In the genomic region with DNA sequence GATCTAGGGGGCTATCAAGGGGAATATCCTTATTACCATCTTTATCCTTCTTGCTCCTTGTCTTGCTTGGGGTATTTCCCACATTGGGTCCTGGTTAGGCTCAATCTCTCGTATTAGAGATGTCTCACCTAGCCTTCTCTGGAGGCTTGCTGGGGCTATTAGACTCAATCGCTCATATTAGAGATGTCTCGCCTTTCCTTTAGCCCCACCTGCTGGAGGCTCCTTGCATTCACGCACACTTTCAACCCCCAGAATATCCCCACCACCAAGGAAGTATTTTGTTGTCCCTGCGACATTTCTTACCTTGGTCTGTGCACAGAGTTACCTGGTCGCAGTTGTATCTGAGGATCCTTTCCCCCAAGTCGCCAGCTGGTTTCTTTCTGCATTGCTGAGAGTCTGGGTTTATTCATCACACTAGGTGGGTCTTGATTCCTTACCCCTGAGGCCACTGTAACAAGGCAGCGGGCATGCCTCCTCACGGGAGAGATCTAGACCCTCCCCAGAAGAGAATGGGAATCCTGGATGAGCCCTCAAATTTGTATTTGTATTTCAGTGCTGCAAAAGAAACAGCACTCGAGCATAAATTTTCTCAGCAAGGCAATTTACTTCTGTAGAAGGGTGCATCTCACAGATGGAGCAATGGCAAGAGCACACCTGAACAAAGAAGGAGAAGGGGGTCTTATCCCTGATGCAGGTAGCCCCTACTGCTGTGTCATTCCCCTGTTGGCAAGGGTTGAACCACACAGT, we compare ENCODE assay signal across 10 cellular contexts. TPM values are rescaled to one million over a fixed set of nuclear protein-coding genes. Genes with fewer than 3 reads are reported as not detected.
DNase-seq lines count a peak whose midpoint lies in the region; ATAC-seq and TF ChIP-seq lines count a peak whose summit lies in the region.
"Had no signal": no experiment of that assay in that cellular context is flagged by ENCODE, and none has a peak within 500 bp of the region (broad histone marks: within the 10 kb centered on the region; RNA-seq: fewer than 3 reads in every experiment).

No MANE protein-coding gene starts in this region.

- H3K9me3 ChIP-seq in MG63 (no peaks in the 10 kb centered on the region; the same call in none of the 2 replicates), adipocyte (ENCODE audit: control insufficient read depth, low read length) (no peaks in the 10 kb centered on the region), left lung (no peaks in the 10 kb centered on the region)

- peak; percentile 29 to 43 for TF ChIP-seq CTCF in left lung (IDR thresholded peaks at IDR 0.05)

- DNase-seq in DMS 273 (lab: John Stamatoyannopoulos, UW; ENCODE audit: unreplicated experiment) = peak; percentile 68
- DNase-seq in DMS 273 treated with DMSO at 0.1 percent for 48 hours (lab: John Stamatoyannopoulos, UW) = no peak
- DNase-seq in MG63 = peak; percentile 23
- peak; percentile 48 for DNase-seq in adipocyte (ENCODE audit: low read depth)
- no peak for DNase-seq in left lung
- no peak for DNase-seq in posterior vena cava (ENCODE audit: low spot score)
- DNase-seq in DMS153 (lab: John Stamatoyannopoulos, UW) = no peak
- no peak for DNase-seq in NCI-H1694 (lab: John Stamatoyannopoulos, UW)
- DNase-seq: naive B cell had no signal

- intact Hi-C loops in left lung (cut with DNase I) = no loop called here
- intact Hi-C loops in posterior vena cava (cut with DNase I) = loop anchor here in 1 of 2 donors (10.0 kb wide), 1 partner anchor 247 kb away; the partner anchor contains the start of gene CHEK1

- no peak overlapping the region for H3K4me3 ChIP-seq in MG63
- no peak overlapping the region for H3K4me3 ChIP-seq in adipocyte (ENCODE audit: low read length)
- H3K4me3 ChIP-seq in left lung = no peak overlapping the region

- H3K27me3 ChIP-seq in MG63 (no peaks in the 10 kb centered on the region), adipocyte (replicated peaks; ENCODE audit: control insufficient read depth, insufficient read depth, low read length) (no peaks in the 10 kb centered on the region), left lung (no peaks in the 10 kb centered on the region)

- no peaks in the 10 kb centered on the region for H3K4me1 ChIP-seq in adipocyte (ENCODE audit: control insufficient read depth, insufficient read depth, low read length)
- no peaks in the 10 kb centered on the region for H3K4me1 ChIP-seq in left lung

- H3K27ac ChIP-seq in left lung = no peak overlapping the region

- H3K9ac ChIP-seq in adipocyte (ENCODE audit: low read length) = no peak overlapping the region

- H3K36me3 ChIP-seq in MG63 (no peaks in the 10 kb centered on the region), adipocyte (ENCODE audit: control insufficient read depth, insufficient read depth, low read length, severe bottlenecking) (no peaks in the 10 kb centered on the region), left lung (no peaks in the 10 kb centered on the region)

- ATAC-seq in left lung = peak; percentile 62

RNA-seq across cellular contexts. Expression of gene HYLS1, which starts 15.9 kb away (rescaled TPM):
- 10.9 and 15.1 TPM in 2 replicates for total RNA-seq in MG63 (2014; rRNA removed; shearing (Covaris generic); ENCODE audit: low replicate concordance)
- total RNA-seq in left lung (1 to 10 TPM; 3.4 to 4.9 TPM), posterior vena cava (1 to 10 TPM; 3.7 to 5.0 TPM)

RNA-seq across cellular contexts. Expression of gene PUS3, which starts 31.4 kb away (rescaled TPM):
- 10.6 and 21.3 TPM in 2 replicates for total RNA-seq in MG63 (2014; rRNA removed; shearing (Covaris generic); ENCODE audit: low replicate concordance)
- total RNA-seq in left lung (10 to 100 TPM in 1 of 2 donors, 1 to 10 TPM in 1; 8.7 to 12.6 TPM), posterior vena cava (1 to 10 TPM; 7.1 to 9.1 TPM)

RNA-seq across cellular contexts. Expression of gene DDX25, which starts 32.7 kb away (rescaled TPM):
- not detected in 2 replicates for total RNA-seq in MG63 (2014; rRNA removed; shearing (Covaris generic); ENCODE audit: low replicate concordance)
- total RNA-seq in left lung = under 1 TPM in 1 of 2 donors, not detected in 1; 0.47 TPM
- not detected for total RNA-seq in posterior vena cava
- total RNA-seq: T-helper 2 cell treated with Interferon-gamma antibody and Interleukin-4, amounts not matched to agents 100 ng/mL and 5 ng/mL, for 36 hours had no signal

RNA-seq across cellular contexts. Expression of gene PATE4, which starts 38.4 kb away (rescaled TPM):
- total RNA-seq in MG63 (2014; rRNA removed; shearing (Covaris generic); ENCODE audit: low replicate concordance) = not detected in 2 replicates
- total RNA-seq in left lung = not detected
- total RNA-seq in posterior vena cava = not detected
- total RNA-seq: T-helper 2 cell treated with Interferon-gamma antibody and Interleukin-4, amounts not matched to agents 100 ng/mL and 5 ng/mL, for 36 hours had no signal

Comparison
In these comparisons a context has a peak if more than half of its experiments do, and no peak if none do; other contexts are left out.
1. DNase-seq: peak in DMS 273 (single experiment), MG63 (single experiment) and adipocyte (single experiment); none in DMS 273 treated with DMSO at 0.1 percent for 48 hours (single experiment), left lung (0 of 2), posterior vena cava (single experiment), DMS153 (single experiment) and NCI-H1694 (single experiment).